ENCODE assay signal across 1 cellular context in genomic region chr2:98334439-98335078, GRCh38.
TF ChIP-seq lines count a peak whose summit lies in the region.

No MANE protein-coding gene starts in this region.

TF ChIP-seq in H1, 55 proteins besides CTCF, POLR2A, EP300 and RAD21 (continued from another document):
- TF ChIP-seq CHD7 (IDR thresholded peaks at IDR 0.05; ENCODE audit: insufficient replicate concordance, low read length), result no peak
